Comparison of ENCODE assay signal across 8 cellular contexts in the genomic region with DNA sequence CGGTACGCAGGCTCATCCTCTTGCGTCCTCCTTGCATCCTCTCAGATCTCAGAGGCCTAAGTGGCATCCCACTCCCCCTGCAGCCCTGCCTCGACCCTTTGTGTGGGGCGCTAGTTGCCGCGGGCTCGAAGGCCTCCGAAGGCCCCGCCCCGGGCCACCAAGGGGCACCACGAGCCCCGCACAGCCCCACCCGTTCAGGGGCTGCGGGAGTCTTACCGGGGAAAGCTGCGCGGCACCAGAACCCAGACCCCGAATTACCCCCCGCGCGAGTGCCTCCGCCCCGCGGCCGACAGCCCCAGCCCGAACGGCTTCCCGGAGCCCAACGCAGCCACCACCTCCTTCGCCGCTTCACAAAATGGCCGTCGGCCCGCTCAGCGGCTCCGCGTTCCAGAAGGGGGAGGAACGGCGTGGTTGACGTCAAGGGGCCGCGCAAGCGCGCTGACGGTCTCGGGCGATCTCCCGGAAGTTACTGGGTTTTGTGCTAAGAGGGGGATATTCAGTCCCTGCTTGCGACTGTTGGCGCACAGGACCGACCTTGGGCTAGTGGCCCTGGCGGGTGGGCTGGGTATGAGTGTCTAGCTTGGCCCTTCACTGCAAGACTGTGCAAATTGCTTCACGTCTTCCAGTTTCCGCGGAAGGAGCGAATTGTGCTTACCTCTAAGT. TPM values are rescaled to one million over a fixed set of nuclear protein-coding genes. Genes with fewer than 3 reads are reported as not detected.
DNase-seq lines count a peak whose midpoint lies in the region; ATAC-seq and TF ChIP-seq lines count a peak whose summit lies in the region.

A gene (minus strand): TSS at position 357 of the 663 bp plus-strand sequence. CDS start 31,977 bp downstream, outside the sequence.
A gene with protein sequence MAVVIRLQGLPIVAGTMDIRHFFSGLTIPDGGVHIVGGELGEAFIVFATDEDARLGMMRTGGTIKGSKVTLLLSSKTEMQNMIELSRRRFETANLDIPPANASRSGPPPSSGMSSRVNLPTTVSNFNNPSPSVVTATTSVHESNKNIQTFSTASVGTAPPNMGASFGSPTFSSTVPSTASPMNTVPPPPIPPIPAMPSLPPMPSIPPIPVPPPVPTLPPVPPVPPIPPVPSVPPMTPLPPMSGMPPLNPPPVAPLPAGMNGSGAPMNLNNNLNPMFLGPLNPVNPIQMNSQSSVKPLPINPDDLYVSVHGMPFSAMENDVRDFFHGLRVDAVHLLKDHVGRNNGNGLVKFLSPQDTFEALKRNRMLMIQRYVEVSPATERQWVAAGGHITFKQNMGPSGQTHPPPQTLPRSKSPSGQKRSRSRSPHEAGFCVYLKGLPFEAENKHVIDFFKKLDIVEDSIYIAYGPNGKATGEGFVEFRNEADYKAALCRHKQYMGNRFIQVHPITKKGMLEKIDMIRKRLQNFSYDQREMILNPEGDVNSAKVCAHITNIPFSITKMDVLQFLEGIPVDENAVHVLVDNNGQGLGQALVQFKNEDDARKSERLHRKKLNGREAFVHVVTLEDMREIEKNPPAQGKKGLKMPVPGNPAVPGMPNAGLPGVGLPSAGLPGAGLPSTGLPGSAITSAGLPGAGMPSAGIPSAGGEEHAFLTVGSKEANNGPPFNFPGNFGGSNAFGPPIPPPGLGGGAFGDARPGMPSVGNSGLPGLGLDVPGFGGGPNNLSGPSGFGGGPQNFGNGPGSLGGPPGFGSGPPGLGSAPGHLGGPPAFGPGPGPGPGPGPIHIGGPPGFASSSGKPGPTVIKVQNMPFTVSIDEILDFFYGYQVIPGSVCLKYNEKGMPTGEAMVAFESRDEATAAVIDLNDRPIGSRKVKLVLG (minus strand): TSS at position 357 of the 663 bp plus-strand sequence. CDS start 9,578 bp downstream, outside the sequence.

- DNase-seq in DMS153 (lab: John Stamatoyannopoulos, UW) (peak; percentile 82), KG1 (lab: John Stamatoyannopoulos, UW) (peak; percentile 81)
- DNase-seq in activated T-cell treated with anti-CD3 and anti-CD28 coated beads, Interleukin-2, amount 50 U/mL, for 24 hours, result peak; percentile 96
- DNase-seq in stimulated activated CD8-positive, alpha-beta memory T cell treated with anti-CD3 and anti-CD28 coated beads, Interleukin-4, amount 100 ng/mL, for 48 hours, result peak; percentile 94

- peaks cover 5 to 6% of the 10 kb centered on the region in 2 donors for H3K36me3 ChIP-seq in esophagus (ENCODE audit: control insufficient read depth in 2 of 2, insufficient read depth in 2 of 2, low read length in 1 of 2)
- H3K36me3 ChIP-seq in mucosa of stomach (ENCODE audit: control insufficient read depth, insufficient read depth, low read length), result no peaks in the 10 kb centered on the region

- peak within 1 kb of the TSS; percentile 95 for H3K27ac Mint-ChIP-seq in activated T-cell treated with anti-CD3 and anti-CD28 coated beads, Interleukin-2, amount 50 U/mL, for 24 hours

- H3K4me3 Mint-ChIP-seq in activated T-cell treated with anti-CD3 and anti-CD28 coated beads, Interleukin-2, amount 50 U/mL, for 24 hours, result peak within 1 kb of the TSS; percentile 96

- peak within 1 kb of the TSS; percentile 93 to 96 for H3K4me3 ChIP-seq in esophagus (ENCODE audit: low read depth in 1 of 2, low read length in 2 of 2)
- peak within 1 kb of the TSS; percentile 99 for H3K4me3 ChIP-seq in mucosa of stomach (ENCODE audit: low read length)

- H3K9ac ChIP-seq in mucosa of stomach (ENCODE audit: low read length), result peak within 1 kb of the TSS; percentile 98

- H3K4me1 Mint-ChIP-seq in activated T-cell treated with anti-CD3 and anti-CD28 coated beads, Interleukin-2, amount 50 U/mL, for 24 hours (ENCODE audit: low read depth), result peaks cover 35% of the 10 kb centered on the region

- H3K9me3 ChIP-seq in esophagus (ENCODE audit: control insufficient read depth in 2 of 2, insufficient read depth in 1 of 2, low read depth in 1 of 2, low read length in 1 of 2) (no peaks in the 10 kb centered on the region), mucosa of stomach (ENCODE audit: control insufficient read depth, low read length) (no peaks in the 10 kb centered on the region)

- H3K27me3 ChIP-seq in esophagus (ENCODE audit: control insufficient read depth in 1 of 2, insufficient read depth in 2 of 2, low read length in 2 of 2), result no peaks in the 10 kb centered on the region
- H3K27me3 ChIP-seq in mucosa of stomach (ENCODE audit: control insufficient read depth, insufficient read depth, low read length), result no peaks in the 10 kb centered on the region

- H3K27ac ChIP-seq in esophagus (ENCODE audit: low read depth in 2 of 2, low read length in 1 of 2), result peak within 1 kb of the TSS; percentile 94 to 99

- no peaks in the 10 kb centered on the region for H3K4me1 ChIP-seq in esophagus (ENCODE audit: control insufficient read depth in 2 of 2, insufficient read depth in 2 of 2, low read length in 1 of 2)
- H3K4me1 ChIP-seq in mucosa of stomach (ENCODE audit: control insufficient read depth, insufficient read depth, low read length), result peaks cover 11% of the 10 kb centered on the region

- ATAC-seq in GM21619 (IDR thresholded peaks at IDR 0.05; ENCODE audit: unreplicated experiment), result peak; percentile 64

- H3K27me3 Mint-ChIP-seq in activated T-cell treated with anti-CD3 and anti-CD28 coated beads, Interleukin-2, amount 50 U/mL, for 24 hours, result no peaks in the 10 kb centered on the region

- WGBS in esophagus, 2 donors, result 0 to 1% methylated on average over 54 to 57 of the region's 57 CpGs

- H3K36me3 Mint-ChIP-seq in activated T-cell treated with anti-CD3 and anti-CD28 coated beads, Interleukin-2, amount 50 U/mL, for 24 hours (ENCODE audit: low read depth), result peaks cover 67% of the 10 kb centered on the region

- H3K9me3 Mint-ChIP-seq in activated T-cell treated with anti-CD3 and anti-CD28 coated beads, Interleukin-2, amount 50 U/mL, for 24 hours, result no peaks in the 10 kb centered on the region

TF ChIP-seq in PFSK-1, 5 proteins besides CTCF, POLR2A, EP300 and RAD21:
- TF ChIP-seq, protein P1, sequence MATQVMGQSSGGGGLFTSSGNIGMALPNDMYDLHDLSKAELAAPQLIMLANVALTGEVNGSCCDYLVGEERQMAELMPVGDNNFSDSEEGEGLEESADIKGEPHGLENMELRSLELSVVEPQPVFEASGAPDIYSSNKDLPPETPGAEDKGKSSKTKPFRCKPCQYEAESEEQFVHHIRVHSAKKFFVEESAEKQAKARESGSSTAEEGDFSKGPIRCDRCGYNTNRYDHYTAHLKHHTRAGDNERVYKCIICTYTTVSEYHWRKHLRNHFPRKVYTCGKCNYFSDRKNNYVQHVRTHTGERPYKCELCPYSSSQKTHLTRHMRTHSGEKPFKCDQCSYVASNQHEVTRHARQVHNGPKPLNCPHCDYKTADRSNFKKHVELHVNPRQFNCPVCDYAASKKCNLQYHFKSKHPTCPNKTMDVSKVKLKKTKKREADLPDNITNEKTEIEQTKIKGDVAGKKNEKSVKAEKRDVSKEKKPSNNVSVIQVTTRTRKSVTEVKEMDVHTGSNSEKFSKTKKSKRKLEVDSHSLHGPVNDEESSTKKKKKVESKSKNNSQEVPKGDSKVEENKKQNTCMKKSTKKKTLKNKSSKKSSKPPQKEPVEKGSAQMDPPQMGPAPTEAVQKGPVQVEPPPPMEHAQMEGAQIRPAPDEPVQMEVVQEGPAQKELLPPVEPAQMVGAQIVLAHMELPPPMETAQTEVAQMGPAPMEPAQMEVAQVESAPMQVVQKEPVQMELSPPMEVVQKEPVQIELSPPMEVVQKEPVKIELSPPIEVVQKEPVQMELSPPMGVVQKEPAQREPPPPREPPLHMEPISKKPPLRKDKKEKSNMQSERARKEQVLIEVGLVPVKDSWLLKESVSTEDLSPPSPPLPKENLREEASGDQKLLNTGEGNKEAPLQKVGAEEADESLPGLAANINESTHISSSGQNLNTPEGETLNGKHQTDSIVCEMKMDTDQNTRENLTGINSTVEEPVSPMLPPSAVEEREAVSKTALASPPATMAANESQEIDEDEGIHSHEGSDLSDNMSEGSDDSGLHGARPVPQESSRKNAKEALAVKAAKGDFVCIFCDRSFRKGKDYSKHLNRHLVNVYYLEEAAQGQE (IDR thresholded peaks at IDR 0.05; ENCODE audit: insufficient read depth in 1 of 2, low read depth in 2 of 2, low read length in 2 of 2), result peak; percentile 10 to 32; a peak in 1 of 4 replicates
- TF ChIP-seq TAF1 (IDR thresholded peaks at IDR 0.05; ENCODE audit: borderline replicate concordance, insufficient read depth, low read length) (peak; percentile 92), FOXP2 (optimal IDR thresholded peaks at IDR 0.05; ENCODE audit: borderline replicate concordance, extremely low read depth, extremely low read length, insufficient read depth) (peak; percentile 68), SIN3A (IDR thresholded peaks at IDR 0.05; ENCODE audit: borderline replicate concordance, insufficient read depth, low read length) (no peak; the same call in 1 of the 2 replicates), POLR2AphosphoS5 (IDR thresholded peaks at IDR 0.05; ENCODE audit: low read depth, low read length) (peak; percentile 99)

RNA-seq across cellular contexts. Expression of the first gene that starts in this region (rescaled TPM):
- polyA plus RNA-seq in PFSK-1 (2012; ENCODE audit: insufficient read length, low read depth), result 429 TPM
- polyA plus RNA-seq in esophagus, result 100 to 1,000 TPM in 1 of 2 donors, 10 to 100 TPM in 1; 88.9 to 119 TPM

RNA-seq across cellular contexts. Expression of the second gene that starts in this region (rescaled TPM):
- 27.7 TPM for polyA plus RNA-seq in PFSK-1 (2012; ENCODE audit: insufficient read length, low read depth)
- polyA plus RNA-seq in esophagus, result 10 to 100 TPM in 1 of 2 donors, 1 to 10 TPM in 1; 9.4 to 15.3 TPM

Comparison
In these comparisons a context has a peak if more than half of its experiments do, and no peak if none do; other contexts are left out.
1. Peak in every context shown above with its lines: DNase-seq, ATAC-seq, H3K4me3 ChIP-seq and H3K27ac ChIP-seq.